26 cellular contexts compared by ENCODE assay signal in genomic region chr15:76470691-76471090, GRCh38.
A peak's percentile ranks its signal among the peaks of the same experiment; 100 is the strongest.
DNase-seq lines count a peak whose midpoint lies in the region; ATAC-seq and TF ChIP-seq lines count a peak whose summit lies in the region.
"Had no signal": no experiment of that assay in that cellular context is flagged by ENCODE, and none has a peak within 500 bp of the region (broad histone marks: within the 10 kb centered on the region; RNA-seq: fewer than 3 reads in every experiment).

No MANE protein-coding gene starts in this region.

- no peak overlapping the region for H3K27ac ChIP-seq in SJCRH30
- no peak overlapping the region for H3K27ac ChIP-seq in RWPE1
- H3K27ac ChIP-seq: breast epithelium, foreskin keratinocyte, KMS-11, testis had no signal

- ATAC-seq in HG02759 (IDR thresholded peaks at IDR 0.05; ENCODE audit: unreplicated experiment) = no peak
- ATAC-seq: activated CD8-positive, alpha-beta memory T cell treated with anti-CD3 and anti-CD28 coated beads, Interleukin-2, amount 10 ng/mL, durations not matched to agents 7 days and 5 days; activated naive CD4-positive, alpha-beta T cell treated with anti-CD3 and anti-CD28 coated beads, Interleukin-2, amount 50 U/mL, for 72 hours; foreskin keratinocyte; GM12878; left ventricle myocardium superior had no signal

- CTCF ChIA-PET in RWPE1 (lab: Yijun Ruan, JAX) = no interaction called here

- TF ChIP-seq CTCF in AG10803 (conservative IDR thresholded peaks at IDR 0.05; ENCODE audit: low read length) (no peak), cardiac fibroblast (IDR thresholded peaks at IDR 0.05; ENCODE audit: low read depth, low read length) (no peak), RWPE1 (conservative IDR thresholded peaks at IDR 0.05; ENCODE audit: low read depth) (no peak)

- no peak overlapping the region for H3K4me3 ChIP-seq in AG10803 (ENCODE audit: low read length)
- H3K4me3 ChIP-seq in cardiac fibroblast (replicated peaks in 1 of 2; ENCODE audit: low read depth in 2 of 2, low read length in 2 of 2) = no peak overlapping the region
- no peak overlapping the region for H3K4me3 ChIP-seq in SJCRH30
- H3K4me3 ChIP-seq: breast epithelium, GM12878, testis had no signal

- POLR2A ChIA-PET in RWPE1 (lab: Yijun Ruan, JAX; ENCODE audit: low non-redundant PET) = no interaction called here

- no peaks in the 10 kb centered on the region for H3K27me3 ChIP-seq in SJCRH30
- H3K27me3 ChIP-seq: breast epithelium, foreskin keratinocyte, testis had no signal

- no peaks in the 10 kb centered on the region for H3K9me3 ChIP-seq in SJCRH30 (replicated peaks)
- H3K9me3 ChIP-seq: breast epithelium, testis had no signal

- no peaks in the 10 kb centered on the region for H3K4me1 ChIP-seq in SJCRH30
- H3K4me1 ChIP-seq: breast epithelium, foreskin keratinocyte, testis had no signal

- peak; percentile 71 for DNase-seq in AG10803 (ENCODE audit: low read depth)
- DNase-seq in LHCN-M2 (ENCODE audit: low read depth) = peak; percentile 14
- DNase-seq in cardiac fibroblast (ENCODE audit: low read depth in 2 of 2) = peak; percentile 16 to 30
- DNase-seq in myocyte (ENCODE audit: low read depth) = peak; percentile 24
- DNase-seq in SJCRH30 = no peak
- DNase-seq in RWPE1 (ENCODE audit: low spot score) = no peak
- no peak for DNase-seq in NCI-H2196 (lab: John Stamatoyannopoulos, UW; ENCODE audit: unreplicated experiment)
- DNase-seq: activated CD4-positive, alpha-beta T cell treated with anti-CD3 and anti-CD28 coated beads, Interleukin-2, amount 10 ng/mL, durations not matched to agents 7 days and 5 days; activated CD8-positive, alpha-beta memory T cell treated with anti-CD3 and anti-CD28 coated beads, Interleukin-2, amount 10 ng/mL, durations not matched to agents 7 days and 5 days; CD8-positive, alpha-beta memory T cell; DMS153; foreskin keratinocyte; GF-D8; left ventricle myocardium superior; NCI-H187 treated with DMSO at 0.1 percent for 48 hours; NCI-H2227 treated with DMSO at 0.1 percent for 48 hours; NCI-H82; nephron progenitor cell; SHP77; T-helper 1 cell; testis had no signal

- no peaks in the 10 kb centered on the region for H3K36me3 ChIP-seq in SJCRH30
- H3K36me3 ChIP-seq: breast epithelium had no signal

Comparison
In these comparisons a context has a peak if more than half of its experiments do, and no peak if none do; other contexts are left out.
1. DNase-seq: peak in AG10803 (single experiment), LHCN-M2 (single experiment), cardiac fibroblast (2 of 2) and myocyte (single experiment); none in SJCRH30 (0 of 2), RWPE1 (single experiment) and NCI-H2196 (single experiment).